Comparison of ENCODE assay signal across 8 cellular contexts in genomic region chr19:19820774-19821315, GRCh38. TPM values are rescaled to one million over a fixed set of nuclear protein-coding genes. Genes with fewer than 3 reads are reported as not detected.
DNase-seq lines count a peak whose midpoint lies in the region; FAIRE-seq and TF ChIP-seq lines count a peak whose summit lies in the region.

No MANE protein-coding gene starts in this region.

- H3K27ac ChIP-seq in SK-N-SH (ENCODE audit: low read depth in 2 of 2, low read length in 1 of 2): peak overlapping the region; percentile 89 to 92
- H3K27ac ChIP-seq in esophagus (ENCODE audit: low read depth in 2 of 2, low read length in 1 of 2): peak overlapping the region; percentile 99

- no peaks in the 10 kb centered on the region for H4K20me1 ChIP-seq in SK-N-SH (ENCODE audit: insufficient read depth)

- CTCF ChIA-PET in SK-N-SH (lab: Yijun Ruan, JAX): interaction anchor here (0.6 to 1.5 kb wide), 3 partner anchors 11 to 1614 kb away, joined by 3 to 6 read pairs (median 4); no protein-coding TSS in a partner anchor

- peak overlapping the region; percentile 92 for H3K4me2 ChIP-seq in SK-N-SH

- WGBS in SK-N-SH (ENCODE audit: low lambda C conversion rate): 10% methylated on average over 17 of the region's 17 CpGs
- WGBS in esophagus, 2 donors: 12 to 16% methylated on average over 17 of the region's 17 CpGs

- in situ Hi-C loops in KBM-7 (cut with MboI; ENCODE audit: low pct_unique_long_range_greater_than_20kb, low sequenced_read_pairs): no loop called here

- POLR2A ChIA-PET in SK-N-SH (lab: Yijun Ruan, JAX): interaction anchor here (1.2 to 2.3 kb wide), 9 partner anchors 8 to 231 kb away, joined by 3 to 40 read pairs (median 9); partner anchors contain the start of genes ZNF101, ZNF14, ZNF253 and ZNF93

- TF ChIP-seq POLR2A in GM12891 (IDR thresholded peaks at IDR 0.05; ENCODE audit: low read depth, low read length): no peak

- peaks cover 54% of the 10 kb centered on the region for H3K79me2 ChIP-seq in SK-N-SH (ENCODE audit: insufficient read depth)

- H3K4me3 ChIP-seq in SK-N-SH (ENCODE audit: low read depth in 2 of 2, low read length in 1 of 2) (peak overlapping the region; percentile 58 to 82), esophagus (ENCODE audit: low read depth in 1 of 2, low read length in 2 of 2) (peak overlapping the region; percentile 90 to 91), retinal pigment epithelial cell (ENCODE audit: low read length) (peak overlapping the region; percentile 92)

- peak overlapping the region; percentile 93 for H3K9ac ChIP-seq in SK-N-SH

- peaks cover 8% of the 10 kb centered on the region; the same call in 1 of the 2 replicates for H3K9me3 ChIP-seq in SK-N-SH
- peaks cover 0 to 3% of the 10 kb centered on the region in 2 donors for H3K9me3 ChIP-seq in esophagus (ENCODE audit: control insufficient read depth in 2 of 2, insufficient read depth in 1 of 2, low read depth in 1 of 2, low read length in 1 of 2)

- no peak for TF ChIP-seq EP300 in SK-N-SH (IDR thresholded peaks at IDR 0.05; ENCODE audit: borderline replicate concordance in 1 of 2, low read depth in 1 of 2, low read length in 1 of 2)

- no peak for DNase-seq in GM12891 (ENCODE audit: insufficient read length, low spot score)
- DNase-seq in SK-N-SH: no peak
- DNase-seq in retinal pigment epithelial cell (ENCODE audit: low read depth): no peak
- no peak for DNase-seq in KBM-7
- DNase-seq in Ammon's horn (ENCODE audit: low spot score): no peak
- no peak for DNase-seq in SKM-1 treated with dmso at 0.1 percent for 144 hours (lab: John Stamatoyannopoulos, UW; ENCODE audit: unreplicated experiment)
- DNase-seq in NCI-H2029 treated with DMSO at 0.1 percent for 48 hours (lab: John Stamatoyannopoulos, UW): no peak

- H3K4me1 ChIP-seq in SK-N-SH (ENCODE audit: control insufficient read depth in 1 of 2, insufficient read depth in 2 of 2, low read depth in 1 of 2, low read length in 1 of 2): no peaks in the 10 kb centered on the region; a peak in 1 of 4 replicates
- H3K4me1 ChIP-seq in esophagus (ENCODE audit: control insufficient read depth in 2 of 2, insufficient read depth in 2 of 2, low read length in 1 of 2): peaks cover 0 to 2% of the 10 kb centered on the region in 2 donors

- H3F3A ChIP-seq in SK-N-SH (replicated peaks; ENCODE audit: insufficient read depth): peaks cover 13% of the 10 kb centered on the region

- TF ChIP-seq CTCF in SK-N-SH (IDR thresholded peaks at IDR 0.05) (no peak), retinal pigment epithelial cell (conservative IDR thresholded peaks at IDR 0.05; ENCODE audit: low read depth, low read length) (no peak)

- peak; percentile 90 for FAIRE-seq in GM12891 (lab: Jason Lieb, UNC)

- H2AFZ ChIP-seq in SK-N-SH (ENCODE audit: low read depth): peak overlapping the region; percentile 100

- no peaks in the 10 kb centered on the region for H3K9me2 ChIP-seq in SK-N-SH

- no peak for TF ChIP-seq RAD21 in SK-N-SH (IDR thresholded peaks at IDR 0.05; ENCODE audit: low read length)

- H3K27me3 ChIP-seq in SK-N-SH (ENCODE audit: insufficient read depth): no peaks in the 10 kb centered on the region
- no peaks in the 10 kb centered on the region for H3K27me3 ChIP-seq in esophagus (ENCODE audit: control insufficient read depth in 1 of 2, insufficient read depth in 2 of 2, low read length in 2 of 2)

- H3K36me3 ChIP-seq in SK-N-SH (replicated peaks in 1 of 2; ENCODE audit: control insufficient read depth in 1 of 2, insufficient read depth in 2 of 2, low read length in 1 of 2): peaks cover 7 to 31% of the 10 kb centered on the region in 2 experiments
- no peaks in the 10 kb centered on the region for H3K36me3 ChIP-seq in esophagus (ENCODE audit: control insufficient read depth in 2 of 2, insufficient read depth in 2 of 2, low read length in 1 of 2)

TF ChIP-seq in GM12891, 5 proteins besides CTCF, POLR2A, EP300 and RAD21:
- TF ChIP-seq POLR2AphosphoS5 (IDR thresholded peaks at IDR 0.05; ENCODE audit: low read depth, low read length): no peak
- TF ChIP-seq TAF1 (IDR thresholded peaks at IDR 0.05; ENCODE audit: low read depth, low read length): no peak
- TF ChIP-seq POU2F2 (IDR thresholded peaks at IDR 0.05; ENCODE audit: low read depth, low read length): no peak
- no peak for TF ChIP-seq SPI1 (IDR thresholded peaks at IDR 0.05; ENCODE audit: low read depth, low read length)
- TF ChIP-seq PAX5 (IDR thresholded peaks at IDR 0.05; ENCODE audit: insufficient read depth, low read length, severe bottlenecking): no peak

TF ChIP-seq in SK-N-SH, 30 proteins besides CTCF, POLR2A, EP300 and RAD21:
- no peak for TF ChIP-seq GATA2 (CRISPR knock-in tag; IDR thresholded peaks at IDR 0.05)
- TF ChIP-seq JUND (IDR thresholded peaks at IDR 0.05): no peak
- no peak for TF ChIP-seq FOXM1 (IDR thresholded peaks at IDR 0.05; ENCODE audit: low read depth)
- no peak for TF ChIP-seq TCF12 (IDR thresholded peaks at IDR 0.05)
- no peak for TF ChIP-seq MAX (IDR thresholded peaks at IDR 0.05; ENCODE audit: low read depth)
- no peak for TF ChIP-seq YY1 (IDR thresholded peaks at IDR 0.05; ENCODE audit: low read depth)
- no peak for TF ChIP-seq REST (IDR thresholded peaks at IDR 0.05; ENCODE audit: low read depth, low read length)
- TF ChIP-seq USF1 (IDR thresholded peaks at IDR 0.05; ENCODE audit: borderline replicate concordance, low read depth): no peak
- TF ChIP-seq POLR2AphosphoS5 (IDR thresholded peaks at IDR 0.05; ENCODE audit: low read depth, low read length): no peak
- TF ChIP-seq TEAD4 (IDR thresholded peaks at IDR 0.05; ENCODE audit: borderline replicate concordance, insufficient read depth): no peak
- TF ChIP-seq GABPA (IDR thresholded peaks at IDR 0.05; ENCODE audit: low read depth): no peak
- no peak for TF ChIP-seq NRF1 (IDR thresholded peaks at IDR 0.05; ENCODE audit: low read depth, low read length)

RNA-seq across cellular contexts. Expression of gene ZNF506, which starts 0.7 kb away (rescaled TPM):
- polyA plus RNA-seq in GM12891 (2012; ENCODE audit: low read depth, missing spikeins): 7.6 TPM
- 4.1 and 7.3 TPM in 2 replicates for polyA plus RNA-seq in SK-N-SH (2012; rRNA removed)
- 5.6 and 6.4 TPM in 2 replicates for polyA plus RNA-seq in SK-N-SH (2012; cell fraction: cytosol; rRNA removed)
- 8.3 and 10.9 TPM in 2 replicates for polyA plus RNA-seq in SK-N-SH (2012; cell fraction: nucleus; rRNA removed)
- polyA plus RNA-seq in esophagus: 1 to 10 TPM; 3.4 to 5.1 TPM

RNA-seq across cellular contexts. Expression of gene ZNF253, which starts 44.8 kb away (rescaled TPM):
- 3.3 TPM for polyA plus RNA-seq in GM12891 (2012; ENCODE audit: low read depth, missing spikeins)
- polyA plus RNA-seq in SK-N-SH (2012; rRNA removed): 0.79 and 0.81 TPM in 2 replicates
- polyA plus RNA-seq in SK-N-SH (2012; cell fraction: cytosol; rRNA removed): 1.4 and 1.6 TPM in 2 replicates
- 1.2 and 1.6 TPM in 2 replicates for polyA plus RNA-seq in SK-N-SH (2012; cell fraction: nucleus; rRNA removed)
- 1 to 10 TPM; 1.5 to 1.8 TPM for polyA plus RNA-seq in esophagus
